ENCODE assay signal across 8 cellular contexts in genomic region chr21:37060296-37060695, GRCh38. TPM values are rescaled to one million over a fixed set of nuclear protein-coding genes. Genes with fewer than 3 reads are reported as not detected.
A peak's percentile ranks its signal among the peaks of the same experiment; 100 is the strongest.
DNase-seq lines count a peak whose midpoint lies in the region; ATAC-seq lines count a peak whose summit lies in the region.

No MANE protein-coding gene starts in this region.

- no peaks in the 10 kb centered on the region for H3K4me1 Mint-ChIP-seq in T-helper 2 cell treated with Interferon-gamma antibody and Interleukin-4, amounts not matched to agents 5 μg/mL and 100 μg/mL, for 36 hours (ENCODE audit: low read depth)

- H3K27me3 Mint-ChIP-seq in T-helper 2 cell treated with Interferon-gamma antibody and Interleukin-4, amounts not matched to agents 5 μg/mL and 100 μg/mL, for 36 hours (ENCODE audit: low read depth), result peaks cover 4% of the 10 kb centered on the region

- DNase-seq in GM04504 (ENCODE audit: low read depth), result peak; percentile 89
- peak; percentile 94 for DNase-seq in NCI-H1436 (lab: John Stamatoyannopoulos, UW)
- DNase-seq in T-helper 2 cell treated with Interferon-gamma antibody and Interleukin-4, amounts not matched to agents 5 μg/mL and 100 μg/mL, for 36 hours (ENCODE audit: low spot score), result peak; percentile 14
- DNase-seq in glomerular endothelial cell (ENCODE audit: extremely low read depth, low read depth, low spot score), result peak; percentile 41
- DNase-seq in renal cortical epithelial cell (ENCODE audit: low read depth), result peak; percentile 98

- H3K27ac Mint-ChIP-seq in T-helper 2 cell treated with Interferon-gamma antibody and Interleukin-4, amounts not matched to agents 5 μg/mL and 100 μg/mL, for 36 hours, result no peak overlapping the region

- H3K9me3 Mint-ChIP-seq in T-helper 2 cell treated with Interferon-gamma antibody and Interleukin-4, amounts not matched to agents 5 μg/mL and 100 μg/mL, for 36 hours, result no peaks in the 10 kb centered on the region

- ATAC-seq in GM18498 (IDR thresholded peaks at IDR 0.05; ENCODE audit: unreplicated experiment) (no peak), GM21423 (IDR thresholded peaks at IDR 0.05; ENCODE audit: unreplicated experiment) (no peak), HG02870 (IDR thresholded peaks at IDR 0.05; ENCODE audit: unreplicated experiment) (no peak)

- H3K36me3 Mint-ChIP-seq in T-helper 2 cell treated with Interferon-gamma antibody and Interleukin-4, amounts not matched to agents 5 μg/mL and 100 μg/mL, for 36 hours (ENCODE audit: low read depth), result no peaks in the 10 kb centered on the region

- no peak overlapping the region for H3K4me3 Mint-ChIP-seq in T-helper 2 cell treated with Interferon-gamma antibody and Interleukin-4, amounts not matched to agents 5 μg/mL and 100 μg/mL, for 36 hours

RNA-seq across cellular contexts. Expression of gene PIGP, which starts 12.6 kb away (rescaled TPM):
- total RNA-seq in glomerular endothelial cell (10.0 and 11.1 TPM in 2 replicates), renal cortical epithelial cell (3.5 and 5.6 TPM in 2 replicates)

RNA-seq across cellular contexts. Expression of gene TTC3, which starts 12.8 kb away (rescaled TPM):
- total RNA-seq in glomerular endothelial cell (144 and 155 TPM in 2 replicates), renal cortical epithelial cell (177 and 302 TPM in 2 replicates)

RNA-seq across cellular contexts. Expression of gene RIPPLY3, which starts 53.8 kb away (rescaled TPM):
- total RNA-seq in glomerular endothelial cell (0.10 TPM in 1 of 2 replicates, not detected in the other), renal cortical epithelial cell (0.15 and 0.69 TPM in 2 replicates)

Comparison
In these comparisons a context has a peak if more than half of its experiments do, and no peak if none do; other contexts are left out.
1. DNase-seq: peak in every context shown above with its lines; median percentile 98 in renal cortical epithelial cell; 94 in NCI-H1436; 89 in GM04504; 41 in glomerular endothelial cell; 14 in T-helper 2 cell treated with Interferon-gamma antibody and Interleukin-4, amounts not matched to agents 5 μg/mL and 100 μg/mL, for 36 hours.